Comparison of ENCODE assay signal across 14 cellular contexts in genomic region chr15:64837502-64837901, GRCh38. TPM values are rescaled to one million over a fixed set of nuclear protein-coding genes. Genes with fewer than 3 reads are reported as not detected.
DNase-seq lines count a peak whose midpoint lies in the region; ATAC-seq, FAIRE-seq and TF ChIP-seq lines count a peak whose summit lies in the region.
"Had no signal": no experiment of that assay in that cellular context is flagged by ENCODE, and none has a peak within 500 bp of the region (broad histone marks: within the 10 kb centered on the region; RNA-seq: fewer than 3 reads in every experiment).

No MANE protein-coding gene starts in this region.

- no peak overlapping the region for H3K9ac ChIP-seq in HepG2 (ENCODE audit: insufficient read depth, low read depth, low read length)

- H3K27me3 ChIP-seq in right lobe of liver (no peaks in the 10 kb centered on the region), HepG2 (ENCODE audit: control insufficient read depth in 1 of 2, insufficient read depth in 2 of 2, low read length in 2 of 2) (no peaks in the 10 kb centered on the region), thymus (ENCODE audit: control insufficient read depth, insufficient read depth) (no peaks in the 10 kb centered on the region)

- no peak overlapping the region for H3K27ac ChIP-seq in right lobe of liver
- no peak overlapping the region for H3K27ac ChIP-seq in HepG2 (ENCODE audit: extremely low read length, insufficient read depth, low read length)
- H3K27ac ChIP-seq in thymus (ENCODE audit: low read depth): peak overlapping the region; percentile 5

- no peak for FAIRE-seq in HepG2 (lab: Jason Lieb, UNC)
- FAIRE-seq: astrocyte, G401.6 had no signal

- in situ Hi-C loops in HepG2 (cut with HindIII; ENCODE audit: extremely low pct_ligation_motif_present, low pct_unique_long_range_greater_than_20kb): no loop called here

- ATAC-seq in right lobe of liver (peak in 1 of 4 donors; percentile 7), HepG2 (no peak), GM21367 (IDR thresholded peaks at IDR 0.05; ENCODE audit: unreplicated experiment) (no peak), GM19455 (IDR thresholded peaks at IDR 0.05; ENCODE audit: unreplicated experiment) (no peak)

- no peak overlapping the region for H2AFZ ChIP-seq in HepG2 (ENCODE audit: low read length)

- DNase-seq in right lobe of liver (no peak), HepG2 (ENCODE audit: low spot score) (no peak), SIG-M5 treated with dmso at 0.1 percent for 504 hours (lab: John Stamatoyannopoulos, UW; ENCODE audit: unreplicated experiment) (peak; percentile 95), NCI-H82 treated with DMSO at 0.1 percent for 48 hours (lab: John Stamatoyannopoulos, UW; ENCODE audit: unreplicated experiment) (no peak)
- peak; percentile 51 for DNase-seq in central memory CD4-positive, alpha-beta T cell
- DNase-seq: kidney glomerular epithelial cell, NCI-H1048, NCI-H510A treated with DMSO at 0.1 percent for 48 hours, SHP77 treated with DMSO at 0.1 percent for 48 hours had no signal

- H3K36me3 ChIP-seq in right lobe of liver (no peaks in the 10 kb centered on the region), HepG2 (replicated peaks in 1 of 2; ENCODE audit: control insufficient read depth in 1 of 2, insufficient read depth in 2 of 2, low read length in 2 of 2) (no peaks in the 10 kb centered on the region), thymus (ENCODE audit: control insufficient read depth, insufficient read depth) (no peaks in the 10 kb centered on the region)

- no peak for TF ChIP-seq RAD21 in HepG2 (CRISPR knock-in tag; IDR thresholded peaks at IDR 0.05)

- TF ChIP-seq CTCF in right lobe of liver (IDR thresholded peaks at IDR 0.05): no peak
- no peak for TF ChIP-seq CTCF in HepG2 (CRISPR knock-in tag; IDR thresholded peaks at IDR 0.05)

- no peaks in the 10 kb centered on the region for H4K20me1 ChIP-seq in HepG2 (ENCODE audit: insufficient read depth, low read length)

- CTCF ChIA-PET in HepG2 (lab: Yijun Ruan, JAX; ENCODE audit: low intra/inter-chr PET ratio, low total read pairs): no interaction called here

- no peak for TF ChIP-seq EP300 in HepG2 (IDR thresholded peaks at IDR 0.05; ENCODE audit: low read depth in 2 of 2, low read length in 2 of 2)
- no peak for TF ChIP-seq EP300 in HepG2 (CRISPR knock-in tag; IDR thresholded peaks at IDR 0.05; ENCODE audit: borderline replicate concordance)

- TF ChIP-seq POLR2A in right lobe of liver (IDR thresholded peaks at IDR 0.05) (peak; percentile 24), HepG2 (IDR thresholded peaks at IDR 0.05; ENCODE audit: insufficient read depth in 1 of 2, low read depth in 2 of 2, low read length in 2 of 2) (no peak)

- no peak overlapping the region for H3K4me2 ChIP-seq in HepG2 (ENCODE audit: low read depth, low read length)

- no TSS peak for BruUV-seq in HepG2 (replicated peaks; lab: Mats Ljungman, UMichigan)

- peaks cover 0 to 9% (median 1%) of the 10 kb centered on the region in 4 donors for H3K4me1 ChIP-seq in right lobe of liver
- peaks cover 23% of the 10 kb centered on the region for H3K4me1 ChIP-seq in HepG2 (ENCODE audit: insufficient read depth, low read length)
- H3K4me1 ChIP-seq in thymus (ENCODE audit: control insufficient read depth, insufficient read depth, low read length): peaks cover 24% of the 10 kb centered on the region

- no peak overlapping the region for H3K4me3 ChIP-seq in right lobe of liver
- no peak overlapping the region for H3K4me3 ChIP-seq in HepG2 (replicated peaks in 1 of 3; ENCODE audit: insufficient read depth in 1 of 3, low read depth in 2 of 3, low read length in 3 of 3)
- no peak overlapping the region for H3K4me3 ChIP-seq in thymus (ENCODE audit: low read length)

- 67% methylated on average over 1 of the region's 1 CpG for WGBS in right lobe of liver (ENCODE audit: insufficient coverage, low coverage, low lambda C conversion rate, missing lambda C conversion rate)
- 92% methylated on average over 1 of the region's 1 CpG for WGBS in HepG2 (ENCODE audit: low lambda C conversion rate)
- 2% methylated on average over 1 of the region's 1 CpG for WGBS in thymus

- H3K9me3 ChIP-seq in right lobe of liver (no peaks in the 10 kb centered on the region), HepG2 (ENCODE audit: low read length) (no peaks in the 10 kb centered on the region), thymus (ENCODE audit: control insufficient read depth) (no peaks in the 10 kb centered on the region)

- H3K79me2 ChIP-seq in HepG2 (ENCODE audit: insufficient read depth, low read length): no peaks in the 10 kb centered on the region

- POLR2A ChIA-PET in HepG2 (lab: Yijun Ruan, JAX): interaction anchor here (0.6 to 0.7 kb wide), 3 partner anchors 9 to 117 kb away, joined by 3 to 4 read pairs (median 3); no protein-coding TSS in a partner anchor

- intact Hi-C loops in right lobe of liver (cut with DNase I): no loop called here
- intact Hi-C loops in HepG2 (cut with micrococcal nuclease; ENCODE audit: unreplicated experiment): no loop called here

RNA-seq across cellular contexts. Expression of gene PLEKHO2, which starts 4.2 kb away (rescaled TPM):
- total RNA-seq in right lobe of liver: 10 to 100 TPM in 1 of 6 experiments, 1 to 10 TPM in 5; 3.9 to 11.8 (median 5.2) TPM
- total RNA-seq in HepG2 (2016; rRNA removed; fragmentation: Illumina TruSeq; extraction: Trizol): 3.1 and 3.8 TPM in 2 replicates
- total RNA-seq in HepG2 (2016; cell fraction: cytosol; rRNA removed; fragmentation: Illumina TruSeq; extraction: Trizol; ENCODE audit: low read depth): 0.61 and 0.71 TPM in 2 replicates
- total RNA-seq in HepG2 (2016; cell fraction: insoluble cytoplasmic fraction; rRNA removed; fragmentation: Illumina TruSeq; extraction: Trizol): 3.1 and 4.3 TPM in 2 replicates
- total RNA-seq in HepG2 (2016; cell fraction: membrane; rRNA removed; fragmentation: Illumina TruSeq; extraction: Trizol): 1.4 and 1.8 TPM in 2 replicates
- total RNA-seq in HepG2 (2016; cell fraction: nucleus; rRNA removed; fragmentation: Illumina TruSeq; extraction: Trizol): 3.2 and 3.6 TPM in 2 replicates
- polyA plus RNA-seq in HepG2 (2011; rRNA removed): 4.8 and 5.1 TPM in 2 replicates
- 3.1 and 3.9 TPM in 2 replicates for polyA plus RNA-seq in HepG2 (2011; cell fraction: cytosol; rRNA removed)
- polyA plus RNA-seq in HepG2 (2011; cell fraction: nucleus; rRNA removed): 15.5 and 19.5 TPM in 2 replicates
- polyA plus RNA-seq in HepG2 (2012): 3.9 and 4.4 TPM in 2 replicates
- 0.38 and 0.41 TPM in 2 replicates for polyA plus RNA-seq in HepG2 (2016; cell fraction: cytosol; fragmentation: Illumina TruSeq; extraction: Trizol; ENCODE audit: low read depth)
- polyA plus RNA-seq in HepG2 (2016; cell fraction: insoluble cytoplasmic fraction; fragmentation: Illumina TruSeq; extraction: Trizol; ENCODE audit: low read depth): 2.2 and 3.1 TPM in 2 replicates
- 0.70 and 0.73 TPM in 2 replicates for polyA plus RNA-seq in HepG2 (2016; cell fraction: membrane; fragmentation: Illumina TruSeq; extraction: Trizol; ENCODE audit: low read depth)
- polyA plus RNA-seq in HepG2 (2016; cell fraction: nucleus; fragmentation: Illumina TruSeq; extraction: Trizol; ENCODE audit: insufficient read depth, low read depth): 17.8 and 18.9 TPM in 2 replicates
- 3.4 and 9.7 TPM in 2 replicates for polyA minus RNA-seq in HepG2 (2011; rRNA and poly(A)+ RNA removed; ENCODE audit: low replicate concordance)
- polyA minus RNA-seq in HepG2 (2011; cell fraction: cytosol; rRNA and poly(A)+ RNA removed): 3.4 and 3.5 TPM in 2 replicates
- 4.4 and 6.8 TPM in 2 replicates for polyA minus RNA-seq in HepG2 (2011; cell fraction: nucleus; rRNA and poly(A)+ RNA removed)
- 18.7 TPM for polyA plus RNA-seq in thymus

RNA-seq across cellular contexts. Expression of gene PIF1, which starts 12.1 kb away (rescaled TPM):
- total RNA-seq in right lobe of liver (under 1 TPM; 0.11 to 1.00 (median 0.36) TPM), HepG2 (2016; rRNA removed; fragmentation: Illumina TruSeq; extraction: Trizol) (8.3 and 19.7 TPM in 2 replicates)
- total RNA-seq in HepG2 (2016; cell fraction: cytosol; rRNA removed; fragmentation: Illumina TruSeq; extraction: Trizol; ENCODE audit: low read depth): 10.1 and 10.8 TPM in 2 replicates
- total RNA-seq in HepG2 (2016; cell fraction: insoluble cytoplasmic fraction; rRNA removed; fragmentation: Illumina TruSeq; extraction: Trizol): 7.8 and 21.1 TPM in 2 replicates
- 8.0 and 9.6 TPM in 2 replicates for total RNA-seq in HepG2 (2016; cell fraction: membrane; rRNA removed; fragmentation: Illumina TruSeq; extraction: Trizol)
- 22.6 and 34.5 TPM in 2 replicates for total RNA-seq in HepG2 (2016; cell fraction: nucleus; rRNA removed; fragmentation: Illumina TruSeq; extraction: Trizol)
- polyA plus RNA-seq in HepG2 (2011; rRNA removed) (14.0 and 18.5 TPM in 2 replicates), thymus (8.4 TPM)
- polyA plus RNA-seq in HepG2 (2011; cell fraction: cytosol; rRNA removed): 5.4 and 11.1 TPM in 2 replicates
- polyA plus RNA-seq in HepG2 (2011; cell fraction: nucleus; rRNA removed): 50.6 and 90.5 TPM in 2 replicates
- polyA plus RNA-seq in HepG2 (2012): 3.2 and 9.0 TPM in 2 replicates
- 1.2 and 1.3 TPM in 2 replicates for polyA plus RNA-seq in HepG2 (2016; cell fraction: cytosol; fragmentation: Illumina TruSeq; extraction: Trizol; ENCODE audit: low read depth)
- 7.2 and 8.0 TPM in 2 replicates for polyA plus RNA-seq in HepG2 (2016; cell fraction: insoluble cytoplasmic fraction; fragmentation: Illumina TruSeq; extraction: Trizol; ENCODE audit: low read depth)
- polyA plus RNA-seq in HepG2 (2016; cell fraction: membrane; fragmentation: Illumina TruSeq; extraction: Trizol; ENCODE audit: low read depth): 3.6 and 4.0 TPM in 2 replicates
- 105 and 116 TPM in 2 replicates for polyA plus RNA-seq in HepG2 (2016; cell fraction: nucleus; fragmentation: Illumina TruSeq; extraction: Trizol; ENCODE audit: insufficient read depth, low read depth)
- 12.7 and 35.9 TPM in 2 replicates for polyA minus RNA-seq in HepG2 (2011; rRNA and poly(A)+ RNA removed; ENCODE audit: low replicate concordance)
- 1.6 and 4.1 TPM in 2 replicates for polyA minus RNA-seq in HepG2 (2011; cell fraction: cytosol; rRNA and poly(A)+ RNA removed)
- 11.4 and 16.5 TPM in 2 replicates for polyA minus RNA-seq in HepG2 (2011; cell fraction: nucleus; rRNA and poly(A)+ RNA removed)

Comparison
In these comparisons a context has a peak if more than half of its experiments do, and no peak if none do; other contexts are left out.
1. RNA of gene PIF1, which starts 12.1 kb away (total RNA-seq): 7.8 to 34.5 TPM in HepG2; 0.11 to 1.00 TPM in right lobe of liver; every median in the first group is over 4 times any median in the second.
2. DNase-seq: peak in SIG-M5 treated with dmso at 0.1 percent for 504 hours (single experiment) and central memory CD4-positive, alpha-beta T cell (single experiment); none in right lobe of liver (0 of 3), HepG2 (single experiment) and NCI-H82 treated with DMSO at 0.1 percent for 48 hours (single experiment).